ENCODE assay signal across 8 cellular contexts in the genomic region with DNA sequence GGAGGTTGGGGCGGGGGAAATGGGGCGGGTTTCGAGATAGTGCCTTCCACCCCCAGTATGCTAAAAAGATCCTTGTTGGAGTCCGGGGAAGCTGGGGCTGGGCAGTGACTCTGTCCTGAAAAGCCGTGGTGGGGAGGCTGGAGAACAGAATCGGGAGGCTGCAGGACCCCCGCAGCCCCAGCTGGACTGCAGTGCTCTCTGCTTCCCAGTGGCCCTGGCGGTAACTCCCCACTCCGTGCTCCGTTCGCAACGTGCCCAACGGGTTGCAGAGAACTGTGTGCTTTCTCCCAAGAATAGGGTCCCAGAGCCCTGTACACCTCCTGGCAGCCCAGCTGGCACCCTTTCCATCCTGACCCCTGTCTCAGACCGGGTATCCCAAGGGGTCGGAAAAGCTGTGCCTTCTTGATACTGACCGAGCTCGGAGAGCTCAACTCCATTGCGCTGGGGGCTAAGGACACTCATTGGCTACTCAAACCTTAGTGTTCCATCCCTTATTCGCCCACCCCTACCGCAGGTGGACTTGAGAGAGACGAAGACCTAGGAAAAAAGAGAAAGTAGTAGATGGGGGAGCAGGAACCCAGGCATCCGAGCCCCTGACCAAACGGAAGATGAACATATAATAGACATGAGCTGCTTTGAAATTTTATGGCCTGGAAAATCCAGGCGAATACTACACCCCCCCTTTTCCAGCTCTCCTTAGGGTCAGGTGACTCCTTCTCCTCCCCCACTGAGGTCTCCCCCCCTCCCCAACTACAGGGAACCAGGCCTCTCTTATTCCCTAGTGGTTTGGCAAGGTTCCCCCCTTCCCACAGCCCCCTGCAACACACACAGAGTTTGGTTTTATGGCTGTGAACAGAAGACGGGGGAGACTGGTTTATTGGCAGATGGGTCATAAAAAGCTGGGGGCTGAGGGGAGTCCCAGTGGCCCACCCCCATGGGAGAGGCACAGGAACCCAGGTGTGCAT. TPM values are rescaled to one million over a fixed set of nuclear protein-coding genes. Genes with fewer than 3 reads are reported as not detected.
A peak's percentile ranks its signal among the peaks of the same experiment; 100 is the strongest.
DNase-seq lines count a peak whose midpoint lies in the region; ATAC-seq and TF ChIP-seq lines count a peak whose summit lies in the region.

No MANE protein-coding gene starts in this region.

- peaks cover 18% of the 10 kb centered on the region for H3F3A ChIP-seq in SK-N-SH (replicated peaks; ENCODE audit: insufficient read depth)

- CTCF ChIA-PET in SK-N-SH (lab: Yijun Ruan, JAX) = interaction anchor here (0.8 to 14.4 kb wide), 14 partner anchors 10 to 445 kb away, joined by 3 to 358 read pairs (median 4); a partner anchor contains a TSS

- peaks cover 5 to 33% of the 10 kb centered on the region in 2 experiments; a peak in 3 of 4 replicates for H3K4me1 ChIP-seq in SK-N-SH (ENCODE audit: control insufficient read depth in 1 of 2, insufficient read depth in 2 of 2, low read depth in 1 of 2, low read length in 1 of 2)

- no peak for ATAC-seq in HG02763 (IDR thresholded peaks at IDR 0.05; ENCODE audit: unreplicated experiment)

- no peaks in the 10 kb centered on the region for H3K9me2 ChIP-seq in SK-N-SH

- no peak for TF ChIP-seq EP300 in SK-N-SH (IDR thresholded peaks at IDR 0.05; ENCODE audit: borderline replicate concordance in 1 of 2, low read depth in 1 of 2, low read length in 1 of 2)

- no peaks in the 10 kb centered on the region for H3K9me3 ChIP-seq in SK-N-SH

- H3K27ac ChIP-seq in SK-N-SH (ENCODE audit: low read depth in 2 of 2, low read length in 1 of 2) = peak overlapping the region in 1 of 2 experiments; percentile 60; a peak in 1 of 4 replicates

- POLR2A ChIA-PET in SK-N-SH (lab: Yijun Ruan, JAX) = interaction anchor here (0.8 to 1.8 kb wide), 5 partner anchors 10 to 229 kb away, joined by 3 to 7 read pairs (median 6); a partner anchor contains a TSS

- H4K20me1 ChIP-seq in SK-N-SH (ENCODE audit: insufficient read depth) = no peaks in the 10 kb centered on the region

- H3K27me3 ChIP-seq in SK-N-SH (ENCODE audit: insufficient read depth) = no peaks in the 10 kb centered on the region

- DNase-seq in NCI-H510A treated with DMSO at 0.1 percent for 48 hours (lab: John Stamatoyannopoulos, UW) (peak; percentile 9), NCI-H510A (lab: John Stamatoyannopoulos, UW) (no peak), SK-N-SH (peak; percentile 49), fibroblast of the aortic adventitia (ENCODE audit: low read depth) (no peak), posterior vena cava (ENCODE audit: low spot score) (peak; percentile 79), NCI-H2081 (lab: John Stamatoyannopoulos, UW) (no peak)
- DNase-seq in stimulated activated naive CD4-positive, alpha-beta T cell (lab: John Stamatoyannopoulos, UW) = no peak

- TF ChIP-seq RAD21 in SK-N-SH (IDR thresholded peaks at IDR 0.05; ENCODE audit: low read length) = no peak

- peak overlapping the region; percentile 82 for H3K4me2 ChIP-seq in SK-N-SH

- H3K36me3 ChIP-seq in SK-N-SH (replicated peaks in 1 of 2; ENCODE audit: control insufficient read depth in 1 of 2, insufficient read depth in 2 of 2, low read length in 1 of 2) = peaks cover 3% of the 10 kb centered on the region in 2 experiments

- peak overlapping the region; percentile 89 for H2AFZ ChIP-seq in SK-N-SH (ENCODE audit: low read depth)

- intact Hi-C loops in posterior vena cava (cut with DNase I) = loop anchor here (5.0 kb wide), 2 partner anchors 188 to 193 kb away; a partner anchor contains a TSS

- WGBS in SK-N-SH (ENCODE audit: low lambda C conversion rate) = 20% methylated on average over 18 of the region's 25 CpGs

- no peaks in the 10 kb centered on the region for H3K79me2 ChIP-seq in SK-N-SH (ENCODE audit: insufficient read depth)

- no peak for TF ChIP-seq CTCF in SK-N-SH (IDR thresholded peaks at IDR 0.05)
- no peak for TF ChIP-seq CTCF in fibroblast of the aortic adventitia (IDR thresholded peaks at IDR 0.05; ENCODE audit: insufficient read depth, low read length)

- H3K4me3 ChIP-seq in SK-N-SH (ENCODE audit: low read depth in 2 of 2, low read length in 1 of 2) = peak overlapping the region; percentile 77 to 79
- peak overlapping the region; percentile 80 for H3K4me3 ChIP-seq in fibroblast of the aortic adventitia (ENCODE audit: low read depth, low read length)

- peak overlapping the region; percentile 65; the same call in 1 of the 2 replicates for H3K9ac ChIP-seq in SK-N-SH

TF ChIP-seq in SK-N-SH, 30 proteins besides CTCF, POLR2A, EP300 and RAD21:
- TF ChIP-seq, protein P1, sequence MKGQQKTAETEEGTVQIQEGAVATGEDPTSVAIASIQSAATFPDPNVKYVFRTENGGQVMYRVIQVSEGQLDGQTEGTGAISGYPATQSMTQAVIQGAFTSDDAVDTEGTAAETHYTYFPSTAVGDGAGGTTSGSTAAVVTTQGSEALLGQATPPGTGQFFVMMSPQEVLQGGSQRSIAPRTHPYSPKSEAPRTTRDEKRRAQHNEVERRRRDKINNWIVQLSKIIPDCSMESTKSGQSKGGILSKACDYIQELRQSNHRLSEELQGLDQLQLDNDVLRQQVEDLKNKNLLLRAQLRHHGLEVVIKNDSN (IDR thresholded peaks at IDR 0.05; ENCODE audit: borderline replicate concordance, low read depth) = 0 out of 2 replicates have a peak, but pooled peaks have one; percentile 27
- no peak for TF ChIP-seq TAF1 (IDR thresholded peaks at IDR 0.05; ENCODE audit: borderline replicate concordance, low read depth, low read length)

RNA-seq across cellular contexts. Expression of a gene that starts 1.3 kb away (rescaled TPM):
- polyA plus RNA-seq in SK-N-SH (2012; rRNA removed) = 6.9 and 9.4 TPM in 2 replicates
- polyA plus RNA-seq in SK-N-SH (2012; cell fraction: cytosol; rRNA removed) = 5.3 and 8.8 TPM in 2 replicates
- polyA plus RNA-seq in SK-N-SH (2012; cell fraction: nucleus; rRNA removed) = 7.2 and 8.0 TPM in 2 replicates
- total RNA-seq in fibroblast of the aortic adventitia (ENCODE audit: low replicate concordance) (2.4 and 4.7 TPM in 2 replicates), posterior vena cava (10 to 100 TPM in 1 of 2 donors, 1 to 10 TPM in 1; 8.4 to 11.0 TPM)

RNA-seq across cellular contexts. Expression of a gene that starts 15.4 kb away (rescaled TPM):
- 1,022 and 1,465 TPM in 2 replicates for polyA plus RNA-seq in SK-N-SH (2012; rRNA removed)
- 1,236 and 1,638 TPM in 2 replicates for polyA plus RNA-seq in SK-N-SH (2012; cell fraction: cytosol; rRNA removed)
- 454 and 623 TPM in 2 replicates for polyA plus RNA-seq in SK-N-SH (2012; cell fraction: nucleus; rRNA removed)
- total RNA-seq in fibroblast of the aortic adventitia (ENCODE audit: low replicate concordance) = 2,365 and 6,536 TPM in 2 replicates
- 1,000 to 10,000 TPM; 1,385 to 1,570 TPM for total RNA-seq in posterior vena cava

RNA-seq across cellular contexts. Expression of a gene that starts 24.1 kb away (rescaled TPM):
- polyA plus RNA-seq in SK-N-SH (2012; rRNA removed) = 5.2 and 5.4 TPM in 2 replicates
- polyA plus RNA-seq in SK-N-SH (2012; cell fraction: cytosol; rRNA removed) = 1.6 and 1.7 TPM in 2 replicates
- polyA plus RNA-seq in SK-N-SH (2012; cell fraction: nucleus; rRNA removed) = 46.0 and 49.7 TPM in 2 replicates
- total RNA-seq in fibroblast of the aortic adventitia (ENCODE audit: low replicate concordance) (13.3 and 17.7 TPM in 2 replicates), posterior vena cava (10 to 100 TPM; 19.2 to 39.7 TPM)

RNA-seq across cellular contexts. Expression of a gene that starts 28.4 kb away (rescaled TPM):
- 277 and 331 TPM in 2 replicates for polyA plus RNA-seq in SK-N-SH (2012; rRNA removed)
- 243 and 313 TPM in 2 replicates for polyA plus RNA-seq in SK-N-SH (2012; cell fraction: cytosol; rRNA removed)
- polyA plus RNA-seq in SK-N-SH (2012; cell fraction: nucleus; rRNA removed) = 89.7 and 130 TPM in 2 replicates
- 64.1 and 70.2 TPM in 2 replicates for total RNA-seq in fibroblast of the aortic adventitia (ENCODE audit: low replicate concordance)
- total RNA-seq in posterior vena cava = 100 to 1,000 TPM; 115 to 118 TPM

RNA-seq across cellular contexts. Expression of a gene that starts 36.5 kb away (rescaled TPM):
- polyA plus RNA-seq in SK-N-SH (2012; rRNA removed) = 17.6 and 19.7 TPM in 2 replicates
- polyA plus RNA-seq in SK-N-SH (2012; cell fraction: cytosol; rRNA removed) = 7.3 and 9.1 TPM in 2 replicates
- 71.0 and 80.7 TPM in 2 replicates for polyA plus RNA-seq in SK-N-SH (2012; cell fraction: nucleus; rRNA removed)
- total RNA-seq in fibroblast of the aortic adventitia (ENCODE audit: low replicate concordance) (13.9 and 37.6 TPM in 2 replicates), posterior vena cava (100 to 1,000 TPM; 497 to 570 TPM)

Comparison
In these comparisons a context has a peak if more than half of its experiments do, and no peak if none do; other contexts are left out.
1. DNase-seq: peak in NCI-H510A treated with DMSO at 0.1 percent for 48 hours (single experiment), SK-N-SH (single experiment) and posterior vena cava (single experiment); none in NCI-H510A (single experiment), fibroblast of the aortic adventitia (single experiment), stimulated activated naive CD4-positive, alpha-beta T cell (0 of 6) and NCI-H2081 (0 of 2).